1 cellular context compared by ENCODE assay signal in the genomic region with DNA sequence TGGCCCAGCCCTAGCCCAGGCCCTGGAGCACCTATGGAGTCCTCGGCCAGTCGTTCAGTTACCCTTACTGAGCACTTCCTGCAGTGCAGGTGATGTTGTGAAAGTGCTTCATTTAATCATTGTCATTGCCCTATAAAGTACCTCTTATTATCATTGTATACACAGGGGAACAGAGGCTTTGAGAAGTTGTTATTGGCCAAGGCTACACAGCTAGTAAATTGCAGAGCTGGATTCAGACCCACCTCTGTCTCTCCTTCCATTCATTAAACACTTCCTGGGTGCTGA.
TF ChIP-seq lines count a peak whose summit lies in the region.

No MANE protein-coding gene starts in this region.

TF ChIP-seq in GM23338, 12 proteins besides CTCF, POLR2A, EP300 and RAD21 (continued from another document):
- TF ChIP-seq EZH2phosphoT487 (IDR thresholded peaks at IDR 0.05; ENCODE audit: unreplicated experiment) (no peak), ZNF114 (CRISPR knock-in tag; IDR thresholded peaks at IDR 0.05) (no peak), ETS1 (IDR thresholded peaks at IDR 0.05) (no peak), STAT1 (IDR thresholded peaks at IDR 0.05; ENCODE audit: unreplicated experiment) (no peak), REST (IDR thresholded peaks at IDR 0.05; ENCODE audit: unreplicated experiment) (no peak), CREB1 (CRISPR knock-in tag; IDR thresholded peaks at IDR 0.05; ENCODE audit: low read depth) (no peak), JUNB (IDR thresholded peaks at IDR 0.05; ENCODE audit: unreplicated experiment) (no peak), NANOG (IDR thresholded peaks at IDR 0.05; ENCODE audit: borderline replicate concordance) (no peak)
- TF ChIP-seq, protein P1, sequence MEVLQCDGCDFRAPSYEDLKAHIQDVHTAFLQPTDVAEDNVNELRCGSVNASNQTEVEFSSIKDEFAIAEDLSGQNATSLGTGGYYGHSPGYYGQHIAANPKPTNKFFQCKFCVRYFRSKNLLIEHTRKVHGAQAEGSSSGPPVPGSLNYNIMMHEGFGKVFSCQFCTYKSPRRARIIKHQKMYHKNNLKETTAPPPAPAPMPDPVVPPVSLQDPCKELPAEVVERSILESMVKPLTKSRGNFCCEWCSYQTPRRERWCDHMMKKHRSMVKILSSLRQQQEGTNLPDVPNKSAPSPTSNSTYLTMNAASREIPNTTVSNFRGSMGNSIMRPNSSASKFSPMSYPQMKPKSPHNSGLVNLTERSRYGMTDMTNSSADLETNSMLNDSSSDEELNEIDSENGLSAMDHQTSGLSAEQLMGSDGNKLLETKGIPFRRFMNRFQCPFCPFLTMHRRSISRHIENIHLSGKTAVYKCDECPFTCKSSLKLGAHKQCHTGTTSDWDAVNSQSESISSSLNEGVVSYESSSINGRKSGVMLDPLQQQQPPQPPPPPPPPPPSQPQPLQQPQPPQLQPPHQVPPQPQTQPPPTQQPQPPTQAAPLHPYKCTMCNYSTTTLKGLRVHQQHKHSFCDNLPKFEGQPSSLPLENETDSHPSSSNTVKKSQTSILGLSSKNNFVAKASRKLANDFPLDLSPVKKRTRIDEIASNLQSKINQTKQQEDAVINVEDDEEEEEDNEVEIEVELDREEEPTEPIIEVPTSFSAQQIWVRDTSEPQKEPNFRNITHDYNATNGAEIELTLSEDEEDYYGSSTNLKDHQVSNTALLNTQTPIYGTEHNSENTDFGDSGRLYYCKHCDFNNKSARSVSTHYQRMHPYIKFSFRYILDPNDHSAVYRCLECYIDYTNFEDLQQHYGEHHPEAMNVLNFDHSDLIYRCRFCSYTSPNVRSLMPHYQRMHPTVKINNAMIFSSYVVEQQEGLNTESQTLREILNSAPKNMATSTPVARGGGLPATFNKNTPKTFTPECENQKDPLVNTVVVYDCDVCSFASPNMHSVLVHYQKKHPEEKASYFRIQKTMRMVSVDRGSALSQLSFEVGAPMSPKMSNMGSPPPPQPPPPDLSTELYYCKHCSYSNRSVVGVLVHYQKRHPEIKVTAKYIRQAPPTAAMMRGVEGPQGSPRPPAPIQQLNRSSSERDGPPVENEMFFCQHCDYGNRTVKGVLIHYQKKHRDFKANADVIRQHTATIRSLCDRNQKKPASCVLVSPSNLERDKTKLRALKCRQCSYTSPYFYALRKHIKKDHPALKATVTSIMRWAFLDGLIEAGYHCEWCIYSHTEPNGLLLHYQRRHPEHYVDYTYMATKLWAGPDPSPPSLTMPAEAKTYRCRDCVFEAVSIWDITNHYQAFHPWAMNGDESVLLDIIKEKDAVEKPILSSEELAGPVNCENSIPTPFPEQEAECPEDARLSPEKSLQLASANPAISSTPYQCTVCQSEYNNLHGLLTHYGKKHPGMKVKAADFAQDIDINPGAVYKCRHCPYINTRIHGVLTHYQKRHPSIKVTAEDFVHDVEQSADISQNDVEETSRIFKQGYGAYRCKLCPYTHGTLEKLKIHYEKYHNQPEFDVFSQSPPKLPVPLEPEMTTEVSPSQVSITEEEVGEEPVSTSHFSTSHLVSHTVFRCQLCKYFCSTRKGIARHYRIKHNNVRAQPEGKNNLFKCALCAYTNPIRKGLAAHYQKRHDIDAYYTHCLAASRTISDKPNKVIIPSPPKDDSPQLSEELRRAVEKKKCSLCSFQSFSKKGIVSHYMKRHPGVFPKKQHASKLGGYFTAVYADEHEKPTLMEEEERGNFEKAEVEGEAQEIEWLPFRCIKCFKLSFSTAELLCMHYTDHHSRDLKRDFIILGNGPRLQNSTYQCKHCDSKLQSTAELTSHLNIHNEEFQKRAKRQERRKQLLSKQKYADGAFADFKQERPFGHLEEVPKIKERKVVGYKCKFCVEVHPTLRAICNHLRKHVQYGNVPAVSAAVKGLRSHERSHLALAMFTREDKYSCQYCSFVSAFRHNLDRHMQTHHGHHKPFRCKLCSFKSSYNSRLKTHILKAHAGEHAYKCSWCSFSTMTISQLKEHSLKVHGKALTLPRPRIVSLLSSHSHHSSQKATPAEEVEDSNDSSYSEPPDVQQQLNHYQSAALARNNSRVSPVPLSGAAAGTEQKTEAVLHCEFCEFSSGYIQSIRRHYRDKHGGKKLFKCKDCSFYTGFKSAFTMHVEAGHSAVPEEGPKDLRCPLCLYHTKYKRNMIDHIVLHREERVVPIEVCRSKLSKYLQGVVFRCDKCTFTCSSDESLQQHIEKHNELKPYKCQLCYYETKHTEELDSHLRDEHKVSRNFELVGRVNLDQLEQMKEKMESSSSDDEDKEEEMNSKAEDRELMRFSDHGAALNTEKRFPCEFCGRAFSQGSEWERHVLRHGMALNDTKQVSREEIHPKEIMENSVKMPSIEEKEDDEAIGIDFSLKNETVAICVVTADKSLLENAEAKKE (CRISPR knock-in tag; IDR thresholded peaks at IDR 0.05) = no peak
